13 cellular contexts compared by ENCODE assay signal in the genomic region with DNA sequence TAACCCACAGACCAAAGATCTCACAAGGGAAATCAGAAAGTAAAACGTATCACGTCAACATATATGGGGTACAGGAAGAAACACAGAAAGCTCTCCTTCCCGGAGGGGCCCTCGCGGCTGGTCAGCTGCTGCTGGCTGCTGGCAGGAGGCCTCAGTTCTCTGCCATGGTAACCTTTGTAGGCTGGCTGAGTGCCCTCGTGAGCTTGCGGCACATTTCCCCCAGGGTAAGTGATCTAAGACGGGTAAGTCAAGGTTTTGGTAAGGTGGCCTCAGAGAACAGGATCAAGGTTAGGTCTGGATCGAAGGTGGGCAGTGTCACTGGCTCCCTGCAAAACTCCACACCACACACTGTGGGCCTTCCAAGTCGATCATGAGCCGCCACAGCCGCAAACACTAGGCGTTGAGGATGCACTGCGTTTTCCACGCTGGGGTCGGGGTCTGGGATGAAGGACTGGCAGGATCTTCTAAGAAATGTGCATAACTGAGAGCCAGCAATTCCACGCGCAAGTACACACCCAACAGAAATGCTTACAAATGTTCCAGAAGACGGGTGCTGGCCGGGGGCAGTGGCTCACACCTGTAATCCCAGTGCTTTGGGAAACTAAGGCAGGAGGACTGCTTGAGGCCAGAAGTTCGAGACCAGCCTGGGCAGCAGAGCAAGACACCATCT. TPM values are rescaled to one million over a fixed set of nuclear protein-coding genes. Genes with fewer than 3 reads are reported as not detected.
A peak's percentile ranks its signal among the peaks of the same experiment; 100 is the strongest.
DNase-seq lines count a peak whose midpoint lies in the region; ATAC-seq and TF ChIP-seq lines count a peak whose summit lies in the region.
"Had no signal": no experiment of that assay in that cellular context is flagged by ENCODE, and none has a peak within 500 bp of the region (broad histone marks: within the 10 kb centered on the region; RNA-seq: fewer than 3 reads in every experiment).

No MANE protein-coding gene starts in this region.

- no peak overlapping the region for H3K4me3 Mint-ChIP-seq in T-helper 17 cell
- H3K4me3 Mint-ChIP-seq: naive thymus-derived CD8-positive, alpha-beta T cell had no signal

- peaks cover 8% of the 10 kb centered on the region for H3K36me3 Mint-ChIP-seq in T-helper 17 cell (ENCODE audit: low read depth)

- peaks cover 17% of the 10 kb centered on the region for H3K4me1 Mint-ChIP-seq in T-helper 17 cell

- ATAC-seq in T-helper 17 cell, result no peak
- ATAC-seq in gastroesophageal sphincter, result no peak
- no peak for ATAC-seq in HG03460 (IDR thresholded peaks at IDR 0.05; ENCODE audit: unreplicated experiment)
- no peak for ATAC-seq in GM18505 (IDR thresholded peaks at IDR 0.05; ENCODE audit: unreplicated experiment)
- ATAC-seq: naive thymus-derived CD8-positive, alpha-beta T cell had no signal

- 71 to 94% methylated on average over 4 to 11 of the region's 21 CpGs for whole genome bisulfite sequencing in gastroesophageal sphincter (ENCODE audit: low coverage in 1 of 2), 2 donors
- 67 to 79% (median 78%) methylated on average over 21 of the region's 21 CpGs for WGBS in ovary, 3 donors

- H3K4me3 ChIP-seq in gastroesophageal sphincter (no peak overlapping the region), ovary (no peak overlapping the region)
- H3K4me3 ChIP-seq: coronary artery, SK-N-MC had no signal

- H3K27ac ChIP-seq in gastroesophageal sphincter (peak overlapping the region in 3 of 4 donors; percentile 21 to 61 (median 26)), ovary (no peak overlapping the region)
- H3K27ac ChIP-seq: coronary artery, SK-N-MC had no signal

- peak overlapping the region; percentile 47 for H3K27ac Mint-ChIP-seq in T-helper 17 cell

- TF ChIP-seq EP300 in gastroesophageal sphincter (IDR thresholded peaks at IDR 0.05) (no peak), ovary (IDR thresholded peaks at IDR 0.05) (no peak)

- H3K27me3 Mint-ChIP-seq in T-helper 17 cell, result no peaks in the 10 kb centered on the region
- H3K27me3 Mint-ChIP-seq: naive thymus-derived CD8-positive, alpha-beta T cell had no signal

- H3K4me1 ChIP-seq in gastroesophageal sphincter, result peaks cover 0 to 20% (median 0%) of the 10 kb centered on the region in 3 donors
- H3K4me1 ChIP-seq in ovary (ENCODE audit: insufficient read depth), result peaks cover 5% of the 10 kb centered on the region

- no peaks in the 10 kb centered on the region for H3K9me3 ChIP-seq in T-helper 17 cell (ENCODE audit: control insufficient read depth, low read length, poor library complexity, severe bottlenecking)
- no peaks in the 10 kb centered on the region for H3K9me3 ChIP-seq in gastroesophageal sphincter
- H3K9me3 ChIP-seq in ovary, result no peaks in the 10 kb centered on the region

- DNase-seq in C1 segment of cervical spinal cord (lab: John Stamatoyannopoulos, UW) (peak in 9 of 14 donors; percentile 8 to 74 (median 34)), T-helper 17 cell (peak in 1 of 3 donors; percentile 2), ovary (peak in 4 of 5 donors; percentile 8 to 67 (median 28)), GM19238 (ENCODE audit: insufficient read length, low spot score) (no peak), DMS153 (lab: John Stamatoyannopoulos, UW) (no peak)
- DNase-seq: NCI-H2171 treated with DMSO at 0.1 percent for 48 hours; stimulated activated CD4-positive, alpha-beta T cell treated with anti-CD3 and anti-CD28 coated beads, Interleukin-4, amount 100 ng/mL, for 1 hour had no signal

- TF ChIP-seq POLR2A in gastroesophageal sphincter (IDR thresholded peaks at IDR 0.05), result no peak
- no peak for TF ChIP-seq POLR2A in ovary (IDR thresholded peaks at IDR 0.05)
- TF ChIP-seq POLR2A in GM18505 (IDR thresholded peaks at IDR 0.05; ENCODE audit: borderline replicate concordance, extremely low read depth, insufficient read depth, insufficient read length), result no peak

- TF ChIP-seq CTCF in gastroesophageal sphincter (IDR thresholded peaks at IDR 0.05) (no peak), ovary (IDR thresholded peaks at IDR 0.05) (no peak)

- intact Hi-C loops in ovary (cut with DNase I), result no loop called here

- H3K36me3 ChIP-seq in gastroesophageal sphincter (peaks cover 0 to 88% of the 10 kb centered on the region in 2 donors), ovary (no peaks in the 10 kb centered on the region)

- no peaks in the 10 kb centered on the region for H3K27me3 ChIP-seq in gastroesophageal sphincter
- H3K27me3 ChIP-seq in ovary, result no peaks in the 10 kb centered on the region

RNA-seq across cellular contexts. Expression of gene WDR4, which starts 33.9 kb away (rescaled TPM):
- 10 to 100 TPM; 15.4 to 23.5 TPM for total RNA-seq in T-helper 17 cell
- 10 to 100 TPM in 1 of 4 donors, 1 to 10 TPM in 3; 3.9 to 10.0 (median 7.5) TPM for total RNA-seq in gastroesophageal sphincter
- 10 to 100 TPM in 6 of 7 donors, 1 to 10 TPM in 1; 6.0 to 33.1 (median 16.6) TPM for total RNA-seq in ovary
- 1 to 10 TPM; 3.2 to 9.3 TPM for polyA plus RNA-seq in ovary

RNA-seq across cellular contexts. Expression of gene NDUFV3, which starts 47.7 kb away (rescaled TPM):
- total RNA-seq in T-helper 17 cell, result 10 to 100 TPM; 17.8 to 18.0 TPM
- total RNA-seq in gastroesophageal sphincter, result 10 to 100 TPM; 53.6 to 79.1 (median 72.1) TPM
- total RNA-seq in ovary, result 10 to 100 TPM; 32.0 to 41.6 (median 37.8) TPM
- 10 to 100 TPM; 24.9 to 51.4 TPM for polyA plus RNA-seq in ovary

Comparison
In these comparisons a context has a peak if more than half of its experiments do, and no peak if none do; other contexts are left out.
1. DNase-seq: peak in C1 segment of cervical spinal cord (9 of 14) and ovary (4 of 5); none in GM19238 (single experiment) and DMS153 (single experiment).
2. H3K27ac ChIP-seq: peak in gastroesophageal sphincter (3 of 4); none in ovary (0 of 2).